In the genomic region with DNA sequence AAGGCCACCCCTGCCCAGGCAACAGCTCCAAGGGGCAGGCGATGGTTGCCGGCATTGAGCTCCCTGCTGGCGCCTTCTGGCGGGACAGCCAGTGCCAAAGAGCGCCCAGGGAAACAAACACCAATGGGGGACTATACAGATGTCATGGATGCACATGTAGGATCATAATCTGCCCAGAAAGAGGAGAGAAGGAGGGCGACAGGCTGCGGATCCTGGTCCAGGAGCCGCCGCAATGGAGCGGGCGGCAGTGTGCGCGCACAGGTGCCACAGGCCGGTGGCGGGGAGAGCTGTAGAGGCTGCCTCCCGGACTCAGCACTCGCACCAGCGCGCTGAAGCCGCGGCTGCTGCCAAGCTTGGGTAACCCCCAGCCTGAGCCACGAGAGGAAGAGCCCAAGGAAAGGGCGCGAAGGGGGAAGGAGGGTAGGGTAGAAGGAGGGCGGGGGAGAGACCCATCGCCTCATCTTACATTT, we compare ENCODE assay signal across 10 cellular contexts. TPM values are rescaled to one million over a fixed set of nuclear protein-coding genes. Genes with fewer than 3 reads are reported as not detected.
DNase-seq lines count a peak whose midpoint lies in the region; ATAC-seq and TF ChIP-seq lines count a peak whose summit lies in the region.
"Had no signal": no experiment of that assay in that cellular context is flagged by ENCODE, and none has a peak within 500 bp of the region (broad histone marks: within the 10 kb centered on the region; RNA-seq: fewer than 3 reads in every experiment).

No MANE protein-coding gene starts in this region.

- H3K9me3 ChIP-seq in upper lobe of right lung, result no peaks in the 10 kb centered on the region

- H3K4me3 ChIP-seq in upper lobe of right lung, result no peak overlapping the region

- H3K27me3 ChIP-seq in upper lobe of right lung, result peaks cover 20% of the 10 kb centered on the region

- no peaks in the 10 kb centered on the region for H3K4me1 ChIP-seq in upper lobe of right lung

- intact Hi-C loops in upper lobe of right lung (cut with DNase I), result no loop called here

- no peaks in the 10 kb centered on the region for H3K36me3 ChIP-seq in upper lobe of right lung

- ATAC-seq in upper lobe of right lung, result peak; percentile 26
- no peak for ATAC-seq in GM18907 (IDR thresholded peaks at IDR 0.05; ENCODE audit: unreplicated experiment)

- H3K27ac ChIP-seq in angular gyrus (ENCODE audit: low read depth, low read length) (peak overlapping the region; percentile 95), upper lobe of right lung (no peak overlapping the region)

- no peak for TF ChIP-seq CTCF in upper lobe of right lung (IDR thresholded peaks at IDR 0.05)

- DNase-seq in SHP77 (lab: John Stamatoyannopoulos, UW), result peak; percentile 86 to 87
- no peak for DNase-seq in SHP77 treated with DMSO at 0.1 percent for 48 hours (lab: John Stamatoyannopoulos, UW)
- DNase-seq in left kidney (ENCODE audit: low read depth, low spot score), result peak; percentile 94
- no peak for DNase-seq in upper lobe of right lung
- DNase-seq in iPS-NIHi11 (ENCODE audit: low spot score), result no peak
- no peak for DNase-seq in medulla oblongata (ENCODE audit: extremely low spot score)
- DNase-seq: activated CD4-positive, alpha-beta T cell treated with anti-CD3 and anti-CD28 coated beads, Interleukin-2, amount 10 ng/mL, durations not matched to agents 24 days and 14 days had no signal

RNA-seq across cellular contexts. Expression of gene FUT9, which starts 0.4 kb away (rescaled TPM):
- total RNA-seq in upper lobe of right lung, result not detected
- total RNA-seq: activated CD4-positive, alpha-beta T cell treated with anti-CD3 and anti-CD28 coated beads, Interleukin-2, amount 10 ng/mL, durations not matched to agents 24 days and 14 days; mesenteric fat pad had no signal

Comparison
In these comparisons a context has a peak if more than half of its experiments do, and no peak if none do; other contexts are left out.
1. DNase-seq: peak in SHP77 (2 of 2) and left kidney (single experiment); none in SHP77 treated with DMSO at 0.1 percent for 48 hours (single experiment), upper lobe of right lung (single experiment), iPS-NIHi11 (single experiment) and medulla oblongata (single experiment).